8 cellular contexts compared by ENCODE assay signal in the genomic region with DNA sequence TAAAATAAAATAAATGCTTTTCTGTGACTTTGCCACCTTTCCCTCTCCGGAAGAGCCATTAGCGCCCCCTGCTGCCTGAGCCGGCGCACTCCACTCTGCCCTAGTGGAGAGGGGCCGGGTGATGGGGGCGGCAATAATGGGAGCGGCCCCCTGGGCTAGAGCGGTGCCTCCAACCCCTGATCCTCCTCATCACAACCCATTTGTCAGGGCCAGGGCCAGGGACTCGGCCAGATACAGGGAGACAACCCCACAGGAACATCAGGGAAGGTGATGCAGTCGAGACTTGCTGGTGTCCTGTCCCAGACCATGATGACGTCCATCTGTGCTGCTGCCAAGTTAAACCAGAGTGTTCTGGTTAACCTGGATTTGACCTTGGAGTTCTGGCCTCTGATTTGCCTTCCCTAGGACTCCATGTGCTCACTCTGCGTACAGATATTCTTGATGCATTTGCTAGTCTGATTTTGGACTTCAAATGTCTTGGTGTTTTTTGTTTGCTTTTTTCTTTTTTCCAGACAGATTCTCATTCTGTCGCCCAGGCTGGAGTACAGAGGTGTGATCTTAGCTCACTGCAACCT. TPM values are rescaled to one million over a fixed set of nuclear protein-coding genes. Genes with fewer than 3 reads are reported as not detected.
DNase-seq lines count a peak whose midpoint lies in the region; ATAC-seq and TF ChIP-seq lines count a peak whose summit lies in the region.

No MANE protein-coding gene starts in this region.

- no peak overlapping the region for H3K4ac ChIP-seq in mesenchymal stem cell (ENCODE audit: low read depth in 1 of 2, low read length in 2 of 2)

- no peaks in the 10 kb centered on the region for H3K9me3 Mint-ChIP-seq in GM23338

- H4K20me1 ChIP-seq in GM23338 (replicated peaks; ENCODE audit: insufficient read depth) = no peaks in the 10 kb centered on the region

- peak overlapping the region; percentile 19 for H4K8ac ChIP-seq in mesenchymal stem cell (ENCODE audit: low read length)

- H4K91ac ChIP-seq in mesenchymal stem cell (ENCODE audit: low read length) = no peak overlapping the region

- H3K4me2 ChIP-seq in GM23338 (no peak overlapping the region), mesenchymal stem cell (ENCODE audit: low read length, poor library complexity, severe bottlenecking) (no peak overlapping the region)

- peaks cover 4% of the 10 kb centered on the region; the same call in 1 of the 3 replicates for H3K4me1 Mint-ChIP-seq in GM23338

- DNase-seq in AG20443 (ENCODE audit: low spot score) (peak; percentile 63), GM23338 (ENCODE audit: low spot score) (peak; percentile 90), SJCRH30 (peak; percentile 30 to 69), colonic mucosa (peak; percentile 40), mesenchymal stem cell (peak; percentile 27), NOMO-1 treated with dmso at 0.1 percent for 144 hours (lab: John Stamatoyannopoulos, UW; ENCODE audit: unreplicated experiment) (no peak)
- no peak for DNase-seq in NK-92 treated with Interleukin-12 subunit alpha and Interleukin-12 subunit beta, amount 100 ng/mL, for 24 hours (lab: John Stamatoyannopoulos, UW)

- H3K9ac ChIP-seq in colonic mucosa (ENCODE audit: low read depth in 2 of 2, low read length in 2 of 2) = no peak overlapping the region
- peak overlapping the region; percentile 34 for H3K9ac ChIP-seq in mesenchymal stem cell (ENCODE audit: low read length)

- no peaks in the 10 kb centered on the region for H3K79me2 ChIP-seq in GM23338 (replicated peaks; ENCODE audit: insufficient read depth)

- no peak overlapping the region for H2BK5ac ChIP-seq in mesenchymal stem cell (ENCODE audit: low read depth, low read length, poor library complexity, severe bottlenecking)

- no peak overlapping the region for H3K27ac Mint-ChIP-seq in GM23338

- no peak overlapping the region for H2BK12ac ChIP-seq in mesenchymal stem cell (ENCODE audit: low read length in 2 of 2)

- H3K27ac ChIP-seq in GM23338 (ENCODE audit: low read depth) = no peak overlapping the region
- H3K27ac ChIP-seq in SJCRH30 = no peak overlapping the region
- H3K27ac ChIP-seq in colonic mucosa = no peak overlapping the region
- H3K27ac ChIP-seq in mesenchymal stem cell (ENCODE audit: low read length, poor library complexity, severe bottlenecking) = no peak overlapping the region

- H3K27me3 Mint-ChIP-seq in GM23338 (ENCODE audit: insufficient read depth, low read depth, poor library complexity) = peaks cover 5% of the 10 kb centered on the region

- TF ChIP-seq CTCF in GM23338 (conservative IDR thresholded peaks at IDR 0.05; ENCODE audit: low read depth in 2 of 2) = peak; percentile 89 to 90
- TF ChIP-seq CTCF in colonic mucosa (IDR thresholded peaks at IDR 0.05) = no peak

- H3F3A ChIP-seq in GM23338 (replicated peaks; ENCODE audit: low read depth) = no peaks in the 10 kb centered on the region

- H2AFZ ChIP-seq in GM23338 = peak overlapping the region; percentile 97
- H2AFZ ChIP-seq in mesenchymal stem cell (ENCODE audit: low read depth, low read length) = no peak overlapping the region

- H3K4me1 ChIP-seq in GM23338 (ENCODE audit: insufficient read depth) (no peaks in the 10 kb centered on the region), SJCRH30 (no peaks in the 10 kb centered on the region), colonic mucosa (no peaks in the 10 kb centered on the region), mesenchymal stem cell (ENCODE audit: control insufficient read depth, insufficient read depth, low read depth, low read length) (peaks cover 3% of the 10 kb centered on the region)

- H3K27me3 ChIP-seq in GM23338 (ENCODE audit: insufficient read depth) (no peaks in the 10 kb centered on the region), SJCRH30 (no peaks in the 10 kb centered on the region), colonic mucosa (no peaks in the 10 kb centered on the region), mesenchymal stem cell (ENCODE audit: control insufficient read depth in 1 of 2, insufficient read depth in 1 of 2, low read length in 2 of 2) (no peaks in the 10 kb centered on the region)

- H3K23ac ChIP-seq in mesenchymal stem cell (ENCODE audit: low read length in 2 of 2) = no peak overlapping the region

- peak; percentile 99 for ATAC-seq in GM23338
- ATAC-seq in HG02642 (IDR thresholded peaks at IDR 0.05; ENCODE audit: poor library complexity, unreplicated experiment) = no peak

- no peak overlapping the region for H3K18ac ChIP-seq in mesenchymal stem cell (ENCODE audit: low read depth in 1 of 2, low read length in 2 of 2)

- H3K4me3 ChIP-seq in GM23338 (no peak overlapping the region), SJCRH30 (no peak overlapping the region), colonic mucosa (no peak overlapping the region), mesenchymal stem cell (ENCODE audit: insufficient read depth in 1 of 2, low read depth in 1 of 2, low read length in 2 of 2) (no peak overlapping the region)

- H3K79me1 ChIP-seq in mesenchymal stem cell (replicated peaks; ENCODE audit: low read length, poor library complexity, severe bottlenecking) = no peaks in the 10 kb centered on the region

- no peaks in the 10 kb centered on the region; the same call in 2 of the 3 replicates for H3K36me3 Mint-ChIP-seq in GM23338 (ENCODE audit: low read depth)

- no peak overlapping the region for H2BK120ac ChIP-seq in mesenchymal stem cell (ENCODE audit: low read depth, low read length)

- no peak overlapping the region for H3K4me3 Mint-ChIP-seq in GM23338

- WGBS in mesenchymal stem cell = 45% methylated on average over 13 of the region's 13 CpGs

- no peak overlapping the region for H3K14ac ChIP-seq in mesenchymal stem cell (ENCODE audit: low read length in 2 of 2)

- H2BK15ac ChIP-seq in mesenchymal stem cell (ENCODE audit: low read depth, poor library complexity, severe bottlenecking) = no peak overlapping the region

- no peaks in the 10 kb centered on the region for H3K36me3 ChIP-seq in GM23338 (ENCODE audit: insufficient read depth)
- no peaks in the 10 kb centered on the region for H3K36me3 ChIP-seq in SJCRH30
- H3K36me3 ChIP-seq in colonic mucosa = no peaks in the 10 kb centered on the region
- no peaks in the 10 kb centered on the region for H3K36me3 ChIP-seq in mesenchymal stem cell (ENCODE audit: control insufficient read depth in 1 of 2, insufficient read depth in 2 of 2, low read depth in 1 of 2, low read length in 2 of 2)

- intact Hi-C loops in colonic mucosa (cut with DNase I) = no loop called here

- H2AK5ac ChIP-seq in mesenchymal stem cell (ENCODE audit: low read length, severe bottlenecking) = no peak overlapping the region

- H3K9me3 ChIP-seq in SJCRH30 (replicated peaks) (no peaks in the 10 kb centered on the region), colonic mucosa (no peaks in the 10 kb centered on the region), mesenchymal stem cell (ENCODE audit: control insufficient read depth, low read length) (no peaks in the 10 kb centered on the region)

- no peaks in the 10 kb centered on the region for H3K9me2 ChIP-seq in GM23338 (ENCODE audit: insufficient read depth)

TF ChIP-seq in GM23338, 12 proteins besides CTCF, POLR2A, EP300 and RAD21 (continues in another document):
- no peak for TF ChIP-seq STAT1 (IDR thresholded peaks at IDR 0.05; ENCODE audit: unreplicated experiment)
- TF ChIP-seq ZNF114 (CRISPR knock-in tag; IDR thresholded peaks at IDR 0.05) = no peak
- TF ChIP-seq, protein P1, sequence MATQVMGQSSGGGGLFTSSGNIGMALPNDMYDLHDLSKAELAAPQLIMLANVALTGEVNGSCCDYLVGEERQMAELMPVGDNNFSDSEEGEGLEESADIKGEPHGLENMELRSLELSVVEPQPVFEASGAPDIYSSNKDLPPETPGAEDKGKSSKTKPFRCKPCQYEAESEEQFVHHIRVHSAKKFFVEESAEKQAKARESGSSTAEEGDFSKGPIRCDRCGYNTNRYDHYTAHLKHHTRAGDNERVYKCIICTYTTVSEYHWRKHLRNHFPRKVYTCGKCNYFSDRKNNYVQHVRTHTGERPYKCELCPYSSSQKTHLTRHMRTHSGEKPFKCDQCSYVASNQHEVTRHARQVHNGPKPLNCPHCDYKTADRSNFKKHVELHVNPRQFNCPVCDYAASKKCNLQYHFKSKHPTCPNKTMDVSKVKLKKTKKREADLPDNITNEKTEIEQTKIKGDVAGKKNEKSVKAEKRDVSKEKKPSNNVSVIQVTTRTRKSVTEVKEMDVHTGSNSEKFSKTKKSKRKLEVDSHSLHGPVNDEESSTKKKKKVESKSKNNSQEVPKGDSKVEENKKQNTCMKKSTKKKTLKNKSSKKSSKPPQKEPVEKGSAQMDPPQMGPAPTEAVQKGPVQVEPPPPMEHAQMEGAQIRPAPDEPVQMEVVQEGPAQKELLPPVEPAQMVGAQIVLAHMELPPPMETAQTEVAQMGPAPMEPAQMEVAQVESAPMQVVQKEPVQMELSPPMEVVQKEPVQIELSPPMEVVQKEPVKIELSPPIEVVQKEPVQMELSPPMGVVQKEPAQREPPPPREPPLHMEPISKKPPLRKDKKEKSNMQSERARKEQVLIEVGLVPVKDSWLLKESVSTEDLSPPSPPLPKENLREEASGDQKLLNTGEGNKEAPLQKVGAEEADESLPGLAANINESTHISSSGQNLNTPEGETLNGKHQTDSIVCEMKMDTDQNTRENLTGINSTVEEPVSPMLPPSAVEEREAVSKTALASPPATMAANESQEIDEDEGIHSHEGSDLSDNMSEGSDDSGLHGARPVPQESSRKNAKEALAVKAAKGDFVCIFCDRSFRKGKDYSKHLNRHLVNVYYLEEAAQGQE (IDR thresholded peaks at IDR 0.05; ENCODE audit: unreplicated experiment) = no peak
- no peak for TF ChIP-seq JUNB (IDR thresholded peaks at IDR 0.05; ENCODE audit: unreplicated experiment)
- no peak for TF ChIP-seq POLR2AphosphoS5 (IDR thresholded peaks at IDR 0.05; ENCODE audit: low read depth)

RNA-seq across cellular contexts. Expression of a gene that starts 46.1 kb away (rescaled TPM):
- total RNA-seq in GM23338 (2014; rRNA removed; shearing (Covaris generic)) = 179 and 185 TPM in 2 replicates
- polyA plus RNA-seq in GM23338 (2016; fragmentation: Nextera tagmentation; extraction: Ambion mirVana) = 148 and 161 TPM in 2 replicates
- 57.3 and 60.7 TPM in 2 replicates for total RNA-seq in SJCRH30 (2014; rRNA removed; shearing (Covaris generic))
- total RNA-seq in colonic mucosa = 10 to 100 TPM; 61.3 to 77.9 TPM
- polyA plus RNA-seq in mesenchymal stem cell (2013, experiment 1 of 2) = 46.3 TPM
- 45.1 TPM for polyA plus RNA-seq in mesenchymal stem cell (2013, experiment 2 of 2)

Comparison
In these comparisons a context has a peak if more than half of its experiments do, and no peak if none do; other contexts are left out.
1. DNase-seq: peak in AG20443 (single experiment), GM23338 (single experiment), SJCRH30 (2 of 2), colonic mucosa (single experiment) and mesenchymal stem cell (single experiment); none in NK-92 treated with Interleukin-12 subunit alpha and Interleukin-12 subunit beta, amount 100 ng/mL, for 24 hours (single experiment) and NOMO-1 treated with dmso at 0.1 percent for 144 hours (single experiment).